Comparison of ENCODE assay signal across 21 cellular contexts in genomic region chr12:99053599-99054362, GRCh38.
"Had no signal": no experiment of that assay in that cellular context is flagged by ENCODE, and none has a peak within 500 bp of the region (broad histone marks: within the 10 kb centered on the region; RNA-seq: fewer than 3 reads in every experiment).

No MANE protein-coding gene starts in this region.

- H3K27me3 Mint-ChIP-seq: activated naive CD8-positive, alpha-beta T cell treated with anti-CD3 and anti-CD28 coated beads, Interleukin-2, amount 50 U/mL, for 24 hours; activated T-helper 17 cell treated with anti-CD3 and anti-CD28 coated beads, Interleukin-2, amount 50 U/mL, for 72 hours; stimulated activated naive B cell treated with anti-CD40 and anti-IgM and Interleukin-4, amounts not matched to agents 10 μg/mL and 1 μg/mL and 100 μg/mL, for 72 hours had no signal

- H2AFZ ChIP-seq: parathyroid adenoma had no signal

- H3K27me3 ChIP-seq: ascending aorta, colonic mucosa, left lung, neutrophil, tibial nerve had no signal

- H3K9me3 ChIP-seq: ascending aorta, colonic mucosa, left lung, mucosa of descending colon, neutrophil, tibial nerve had no signal

- H3K27ac ChIP-seq: ascending aorta, colonic mucosa, left lung, neutrophil, parathyroid adenoma, tibial nerve had no signal

- DNase-seq: activated CD4-positive, CD25-positive, alpha-beta regulatory T cell treated with anti-CD3 and anti-CD28 coated beads, Interleukin-2, amount 50 U/mL, for 72 hours; activated naive CD4-positive, alpha-beta T cell treated with anti-CD3 and anti-CD28 coated beads for 36 hours; activated naive CD8-positive, alpha-beta T cell treated with anti-CD3 and anti-CD28 coated beads, Interleukin-2, amount 50 U/mL, for 24 hours; colonic mucosa; foreskin fibroblast; glutamatergic neuron; hypothalamus; kidney; left lung; mammary epithelial cell; mucosa of descending colon; natural killer cell; stimulated activated CD4-positive, alpha-beta T cell treated with anti-CD3 and anti-CD28 coated beads, Interleukin-2, amount 100 ng/mL, for 48 hours; stimulated activated naive B cell treated with anti-CD40 and anti-IgM and Interleukin-4, amounts not matched to agents 10 μg/mL and 1 μg/mL and 100 μg/mL, for 72 hours; substantia nigra had no signal

- ATAC-seq: activated naive CD8-positive, alpha-beta T cell treated with anti-CD3 and anti-CD28 coated beads, Interleukin-2, amount 50 U/mL, for 24 hours; activated T-helper 17 cell treated with anti-CD3 and anti-CD28 coated beads, Interleukin-2, amount 50 U/mL, for 72 hours; esophagus mucosa; left lung; mucosa of descending colon; natural killer cell; stimulated activated naive B cell treated with anti-CD40 and anti-IgM and Interleukin-4, amounts not matched to agents 10 μg/mL and 1 μg/mL and 100 μg/mL, for 72 hours had no signal

- H3K27ac Mint-ChIP-seq: activated naive CD4-positive, alpha-beta T cell treated with anti-CD3 and anti-CD28 coated beads for 36 hours; activated naive CD8-positive, alpha-beta T cell treated with anti-CD3 and anti-CD28 coated beads, Interleukin-2, amount 50 U/mL, for 24 hours; activated T-helper 17 cell treated with anti-CD3 and anti-CD28 coated beads, Interleukin-2, amount 50 U/mL, for 72 hours; natural killer cell; stimulated activated naive B cell treated with anti-CD40 and anti-IgM and Interleukin-4, amounts not matched to agents 10 μg/mL and 1 μg/mL and 100 μg/mL, for 72 hours had no signal

- H3K36me3 Mint-ChIP-seq: natural killer cell; stimulated activated naive B cell treated with anti-CD40 and anti-IgM and Interleukin-4, amounts not matched to agents 10 μg/mL and 1 μg/mL and 100 μg/mL, for 72 hours had no signal

- H3K79me2 ChIP-seq: parathyroid adenoma had no signal

- H3K9me3 Mint-ChIP-seq: activated naive CD4-positive, alpha-beta T cell treated with anti-CD3 and anti-CD28 coated beads for 36 hours; activated naive CD8-positive, alpha-beta T cell treated with anti-CD3 and anti-CD28 coated beads, Interleukin-2, amount 50 U/mL, for 24 hours; activated T-helper 17 cell treated with anti-CD3 and anti-CD28 coated beads, Interleukin-2, amount 50 U/mL, for 72 hours; stimulated activated naive B cell treated with anti-CD40 and anti-IgM and Interleukin-4, amounts not matched to agents 10 μg/mL and 1 μg/mL and 100 μg/mL, for 72 hours had no signal

- H3K4me1 Mint-ChIP-seq: activated naive CD8-positive, alpha-beta T cell treated with anti-CD3 and anti-CD28 coated beads, Interleukin-2, amount 50 U/mL, for 24 hours; activated T-helper 17 cell treated with anti-CD3 and anti-CD28 coated beads, Interleukin-2, amount 50 U/mL, for 72 hours; natural killer cell; stimulated activated naive B cell treated with anti-CD40 and anti-IgM and Interleukin-4, amounts not matched to agents 10 μg/mL and 1 μg/mL and 100 μg/mL, for 72 hours had no signal

- H3K4me1 ChIP-seq: ascending aorta, colonic mucosa, left lung, parathyroid adenoma, tibial nerve had no signal

- H3K9ac ChIP-seq: parathyroid adenoma had no signal

- H3K4me3 ChIP-seq: ascending aorta, colonic mucosa, left lung, mucosa of descending colon, tibial nerve had no signal

- H3K4me3 Mint-ChIP-seq: activated naive CD4-positive, alpha-beta T cell treated with anti-CD3 and anti-CD28 coated beads for 36 hours; activated naive CD8-positive, alpha-beta T cell treated with anti-CD3 and anti-CD28 coated beads, Interleukin-2, amount 50 U/mL, for 24 hours; activated T-helper 17 cell treated with anti-CD3 and anti-CD28 coated beads, Interleukin-2, amount 50 U/mL, for 72 hours; natural killer cell; stimulated activated naive B cell treated with anti-CD40 and anti-IgM and Interleukin-4, amounts not matched to agents 10 μg/mL and 1 μg/mL and 100 μg/mL, for 72 hours had no signal

- H3K36me3 ChIP-seq: ascending aorta, colonic mucosa, left lung, neutrophil, tibial nerve had no signal
